Comparison of ENCODE assay signal across 5 cellular contexts in genomic region chr6:23390221-23390620, GRCh38.
"Had no signal": no experiment of that assay in that cellular context is flagged by ENCODE, and none has a peak within 500 bp of the region (broad histone marks: within the 10 kb centered on the region; RNA-seq: fewer than 3 reads in every experiment).

No MANE protein-coding gene starts in this region.

- DNase-seq: GM23248, GOT3, H7, HFFc6, KBM-7 had no signal
